Comparison of ENCODE assay signal across 8 cellular contexts in genomic region chr4:122826596-122827257, GRCh38. TPM values are rescaled to one million over a fixed set of nuclear protein-coding genes. Genes with fewer than 3 reads are reported as not detected.
DNase-seq lines count a peak whose midpoint lies in the region; ATAC-seq, FAIRE-seq and TF ChIP-seq lines count a peak whose summit lies in the region.

Gene FGF2, plus strand, starts transcription at chr4:122826831. Its CDS starts 344 bp downstream, at chr4:122827175.

- H3K27me3 ChIP-seq in bronchial epithelial cell (ENCODE audit: control insufficient read depth, insufficient read depth, low read length) (no peaks in the 10 kb centered on the region), sigmoid colon (no peaks in the 10 kb centered on the region)

- ATAC-seq in GM18502 (IDR thresholded peaks at IDR 0.05; ENCODE audit: poor library complexity, unreplicated experiment) (peak; percentile 24), HG02885 (IDR thresholded peaks at IDR 0.05; ENCODE audit: poor library complexity, unreplicated experiment) (peak; percentile 22)

- in situ Hi-C loops in ACHN (cut with HindIII; ENCODE audit: low pct_ligation_motif_present, low pct_unique_long_range_greater_than_20kb, low sequenced_read_pairs), result no loop called here

- TF ChIP-seq CTCF in bronchial epithelial cell (IDR thresholded peaks at IDR 0.05; ENCODE audit: insufficient read depth, low read length, severe bottlenecking) (no peak), sigmoid colon (IDR thresholded peaks at IDR 0.05) (no peak)

- TF ChIP-seq POLR2A in sigmoid colon (IDR thresholded peaks at IDR 0.05), result peak; percentile 14 to 56

- 1% methylated on average over 93 of the region's 93 CpGs for WGBS in sigmoid colon, 2 donors

- no peak for TF ChIP-seq EP300 in sigmoid colon (IDR thresholded peaks at IDR 0.05)

- H3K36me3 ChIP-seq in bronchial epithelial cell (ENCODE audit: control insufficient read depth, insufficient read depth, low read length) (no peaks in the 10 kb centered on the region), sigmoid colon (no peaks in the 10 kb centered on the region)

- FAIRE-seq in bronchial epithelial cell (lab: Jason Lieb, UNC), result no peak

- no peaks in the 10 kb centered on the region for H3K9me3 ChIP-seq in sigmoid colon

- H3K27ac ChIP-seq in sigmoid colon, result peak within 1 kb of the TSS; percentile 93 to 95 (median 94)

- H3K4me3 ChIP-seq in bronchial epithelial cell (ENCODE audit: low read depth, low read length) (peak within 1 kb of the TSS; percentile 59), sigmoid colon (peak within 1 kb of the TSS; percentile 78 to 88 (median 85))

- DNase-seq in ACHN (peak; percentile 64), RPMI8226 (peak; percentile 15), bronchial epithelial cell (ENCODE audit: low read depth) (no peak), iPS-NIHi11 (ENCODE audit: low spot score) (peak; percentile 82), sigmoid colon (peak; percentile 90), GDM1 (lab: John Stamatoyannopoulos, UW) (no peak)

- peaks cover 0 to 45% (median 39%) of the 10 kb centered on the region in 4 donors for H3K4me1 ChIP-seq in sigmoid colon

- intact Hi-C loops in sigmoid colon (cut with DNase I), result loop anchor here (1.0 kb wide), 2 partner anchors 43 to 96 kb away; partner anchors contain the start of gene NUDT6

RNA-seq across cellular contexts. Expression of gene FGF2, which starts in this region (rescaled TPM):
- total RNA-seq in bronchial epithelial cell, result 9.2 and 14.8 TPM in 2 replicates
- total RNA-seq in sigmoid colon, result 10 to 100 TPM; 37.4 to 54.7 (median 46.4) TPM
- polyA plus RNA-seq in sigmoid colon, result 1 to 10 TPM in 2 of 3 donors, under 1 TPM in 1; 0.46 to 2.7 (median 1.8) TPM

Comparison
In these comparisons a context has a peak if more than half of its experiments do, and no peak if none do; other contexts are left out.
1. DNase-seq: peak in ACHN (single experiment), RPMI8226 (single experiment), iPS-NIHi11 (single experiment) and sigmoid colon (single experiment); none in bronchial epithelial cell (single experiment) and GDM1 (single experiment).